16 cellular contexts compared by ENCODE assay signal in genomic region chr5:119331566-119332095, GRCh38. TPM values are rescaled to one million over a fixed set of nuclear protein-coding genes. Genes with fewer than 3 reads are reported as not detected.
A peak's percentile ranks its signal among the peaks of the same experiment; 100 is the strongest.
DNase-seq lines count a peak whose midpoint lies in the region; ATAC-seq and TF ChIP-seq lines count a peak whose summit lies in the region.
"Had no signal": no experiment of that assay in that cellular context is flagged by ENCODE, and none has a peak within 500 bp of the region (broad histone marks: within the 10 kb centered on the region; RNA-seq: fewer than 3 reads in every experiment).

No MANE protein-coding gene starts in this region.

- no peak for ATAC-seq in activated naive CD8-positive, alpha-beta T cell treated with anti-CD3 and anti-CD28 coated beads, Interleukin-2, amount 10 ng/mL, durations not matched to agents 7 days and 5 days (ENCODE audit: low read depth)
- ATAC-seq in GM21737 (IDR thresholded peaks at IDR 0.05; ENCODE audit: unreplicated experiment), result no peak
- ATAC-seq: HCT116 had no signal

- H3K9me3 ChIP-seq in OCI-LY3 (ENCODE audit: insufficient read depth, low read length) (no peaks in the 10 kb centered on the region), smooth muscle cell (replicated peaks; ENCODE audit: low read depth) (no peaks in the 10 kb centered on the region)

- H3K36me3 Mint-ChIP-seq in activated CD4-positive, alpha-beta T cell treated with anti-CD3 and anti-CD28 coated beads, Interleukin-2, amount 10 ng/mL, durations not matched to agents 24 days and 14 days (ENCODE audit: low read depth), result peaks cover 8% of the 10 kb centered on the region
- peaks cover 10% of the 10 kb centered on the region for H3K36me3 Mint-ChIP-seq in activated naive CD8-positive, alpha-beta T cell treated with anti-CD3 and anti-CD28 coated beads, Interleukin-2, amount 10 ng/mL, durations not matched to agents 7 days and 5 days

- WGBS in smooth muscle cell (ENCODE audit: low lambda C conversion rate), result 80% methylated on average over 3 of the region's 3 CpGs

- H3K4me3 ChIP-seq in OCI-LY3 (ENCODE audit: low read length), result no peak overlapping the region
- H3K4me3 ChIP-seq in smooth muscle cell, result no peak overlapping the region
- H3K4me3 ChIP-seq: dorsolateral prefrontal cortex had no signal

- no peaks in the 10 kb centered on the region for H3K36me3 ChIP-seq in OCI-LY3 (replicated peaks; ENCODE audit: low read depth, low read length)
- no peaks in the 10 kb centered on the region for H3K36me3 ChIP-seq in smooth muscle cell (ENCODE audit: low read depth)
- H3K36me3 ChIP-seq: WERI-Rb-1 had no signal

- H2AFZ ChIP-seq in OCI-LY3 (ENCODE audit: low read depth, low read length), result no peak overlapping the region
- no peak overlapping the region for H2AFZ ChIP-seq in smooth muscle cell (ENCODE audit: low read depth)

- no peak for DNase-seq in activated CD4-positive, alpha-beta T cell treated with anti-CD3 and anti-CD28 coated beads, Interleukin-2, amount 10 ng/mL, durations not matched to agents 24 days and 14 days
- no peak for DNase-seq in activated CD4-positive, alpha-beta T cell treated with anti-CD3 and anti-CD28 coated beads for 1 hour
- DNase-seq in activated naive CD8-positive, alpha-beta T cell treated with anti-CD3 and anti-CD28 coated beads, Interleukin-2, amount 10 ng/mL, durations not matched to agents 7 days and 5 days, result no peak
- DNase-seq in smooth muscle cell (lab: John Stamatoyannopoulos, UW; ENCODE audit: unreplicated experiment) (no peak), NCI-H128 (lab: John Stamatoyannopoulos, UW; ENCODE audit: unreplicated experiment) (no peak), OCI-M2 (lab: John Stamatoyannopoulos, UW; ENCODE audit: unreplicated experiment) (no peak)
- DNase-seq: dorsolateral prefrontal cortex; GDM1; NCI-H1436; NCI-H446; stimulated activated CD4-positive, alpha-beta T cell treated with anti-CD3 and anti-CD28 coated beads, Interleukin-12 subunit alpha, Interleukin-12 subunit beta, amount 100 ng/mL, for 4 hours; WERI-Rb-1 had no signal

- H3K27me3 ChIP-seq in OCI-LY3 (ENCODE audit: low read depth, low read length) (no peaks in the 10 kb centered on the region), smooth muscle cell (ENCODE audit: low read depth) (no peaks in the 10 kb centered on the region)
- H3K27me3 ChIP-seq: dorsolateral prefrontal cortex had no signal

- H4K20me1 ChIP-seq in OCI-LY3 (ENCODE audit: insufficient read depth, low read length), result no peaks in the 10 kb centered on the region
- peaks cover 5% of the 10 kb centered on the region for H4K20me1 ChIP-seq in smooth muscle cell (ENCODE audit: low read depth)

- peak overlapping the region; percentile 50 for H3K4me3 Mint-ChIP-seq in activated CD4-positive, alpha-beta T cell treated with anti-CD3 and anti-CD28 coated beads, Interleukin-2, amount 10 ng/mL, durations not matched to agents 24 days and 14 days
- peak overlapping the region; percentile 28 for H3K4me3 Mint-ChIP-seq in activated naive CD8-positive, alpha-beta T cell treated with anti-CD3 and anti-CD28 coated beads, Interleukin-2, amount 10 ng/mL, durations not matched to agents 7 days and 5 days

- H3K4me2 ChIP-seq in OCI-LY3 (ENCODE audit: low read length) (peak overlapping the region; percentile 83; the same call in 1 of the 2 replicates), smooth muscle cell (no peak overlapping the region)

- H3K27me3 Mint-ChIP-seq in activated CD4-positive, alpha-beta T cell treated with anti-CD3 and anti-CD28 coated beads, Interleukin-2, amount 10 ng/mL, durations not matched to agents 24 days and 14 days, result no peaks in the 10 kb centered on the region
- H3K27me3 Mint-ChIP-seq in activated naive CD8-positive, alpha-beta T cell treated with anti-CD3 and anti-CD28 coated beads, Interleukin-2, amount 10 ng/mL, durations not matched to agents 7 days and 5 days, result no peaks in the 10 kb centered on the region
- H3K27me3 Mint-ChIP-seq: progenitor cell of endocrine pancreas had no signal

- H3K79me2 ChIP-seq in OCI-LY3 (ENCODE audit: low read length), result peaks cover 28% of the 10 kb centered on the region
- H3K79me2 ChIP-seq in smooth muscle cell (ENCODE audit: low read depth), result peaks cover 55% of the 10 kb centered on the region

- no peak overlapping the region for H3K27ac ChIP-seq in OCI-LY3 (ENCODE audit: low read length)
- H3K27ac ChIP-seq in smooth muscle cell (ENCODE audit: low read depth), result peak overlapping the region; percentile 97
- H3K27ac ChIP-seq: dorsolateral prefrontal cortex, WERI-Rb-1 had no signal

- H3K4me1 Mint-ChIP-seq in activated CD4-positive, alpha-beta T cell treated with anti-CD3 and anti-CD28 coated beads, Interleukin-2, amount 10 ng/mL, durations not matched to agents 24 days and 14 days, result peaks cover 77% of the 10 kb centered on the region
- peaks cover 76% of the 10 kb centered on the region for H3K4me1 Mint-ChIP-seq in activated naive CD8-positive, alpha-beta T cell treated with anti-CD3 and anti-CD28 coated beads, Interleukin-2, amount 10 ng/mL, durations not matched to agents 7 days and 5 days

- no peak overlapping the region for H3K9ac ChIP-seq in OCI-LY3 (ENCODE audit: low read length)
- peak overlapping the region; percentile 7 for H3K9ac ChIP-seq in smooth muscle cell (ENCODE audit: low read depth)

- H3K27ac Mint-ChIP-seq in activated CD4-positive, alpha-beta T cell treated with anti-CD3 and anti-CD28 coated beads, Interleukin-2, amount 10 ng/mL, durations not matched to agents 24 days and 14 days, result peak overlapping the region; percentile 92
- peak overlapping the region; percentile 97 for H3K27ac Mint-ChIP-seq in activated naive CD8-positive, alpha-beta T cell treated with anti-CD3 and anti-CD28 coated beads, Interleukin-2, amount 10 ng/mL, durations not matched to agents 7 days and 5 days
- H3K27ac Mint-ChIP-seq: progenitor cell of endocrine pancreas had no signal

- peaks cover 22% of the 10 kb centered on the region for H3F3A ChIP-seq in smooth muscle cell (ENCODE audit: low read depth)

- H3K4me1 ChIP-seq in OCI-LY3 (ENCODE audit: low read length) (peaks cover 36% of the 10 kb centered on the region), smooth muscle cell (ENCODE audit: low read depth) (peaks cover 24% of the 10 kb centered on the region)

- no peaks in the 10 kb centered on the region for H3K9me3 Mint-ChIP-seq in activated CD4-positive, alpha-beta T cell treated with anti-CD3 and anti-CD28 coated beads, Interleukin-2, amount 10 ng/mL, durations not matched to agents 24 days and 14 days
- H3K9me3 Mint-ChIP-seq in activated naive CD8-positive, alpha-beta T cell treated with anti-CD3 and anti-CD28 coated beads, Interleukin-2, amount 10 ng/mL, durations not matched to agents 7 days and 5 days, result no peaks in the 10 kb centered on the region

- intact Hi-C loops in activated CD4-positive, alpha-beta T cell treated with anti-CD3 and anti-CD28 coated beads, Interleukin-2, amount 10 ng/mL, durations not matched to agents 24 days and 14 days (cut with micrococcal nuclease), result loop anchor here (2.0 kb wide), 2 partner anchors 23 to 63 kb away; no protein-coding TSS in a partner anchor

- POLR2A ChIA-PET in activated naive CD8-positive, alpha-beta T cell treated with anti-CD3 and anti-CD28 coated beads, Interleukin-2, amount 10 ng/mL, durations not matched to agents 7 days and 5 days (lab: Charles Lee), result interaction anchor here (0.9 to 3.3 kb wide), 6 partner anchors 9 to 260 kb away, joined by 4 to 19 read pairs (median 6); no protein-coding TSS in a partner anchor

- TF ChIP-seq CTCF in OCI-LY3 (IDR thresholded peaks at IDR 0.05; ENCODE audit: low read depth, low read length) (no peak), smooth muscle cell (IDR thresholded peaks at IDR 0.05; ENCODE audit: borderline replicate concordance, insufficient read depth, poor library complexity, severe bottlenecking) (no peak)

RNA-seq across cellular contexts. Expression of gene TNFAIP8, which starts 24.2 kb away (rescaled TPM):
- total RNA-seq in activated CD4-positive, alpha-beta T cell treated with anti-CD3 and anti-CD28 coated beads, Interleukin-2, amount 10 ng/mL, durations not matched to agents 24 days and 14 days, result 188 and 193 TPM in 2 replicates
- 100 to 1,000 TPM; 121 to 122 TPM for total RNA-seq in activated naive CD8-positive, alpha-beta T cell treated with anti-CD3 and anti-CD28 coated beads, Interleukin-2, amount 10 ng/mL, durations not matched to agents 7 days and 5 days
- total RNA-seq in smooth muscle cell, result 81.2 and 85.1 TPM in 2 replicates
- polyA plus RNA-seq in smooth muscle cell, result 15.7 and 34.2 TPM in 2 replicates
